Comparison of ENCODE assay signal across 1 cellular context in the genomic region with DNA sequence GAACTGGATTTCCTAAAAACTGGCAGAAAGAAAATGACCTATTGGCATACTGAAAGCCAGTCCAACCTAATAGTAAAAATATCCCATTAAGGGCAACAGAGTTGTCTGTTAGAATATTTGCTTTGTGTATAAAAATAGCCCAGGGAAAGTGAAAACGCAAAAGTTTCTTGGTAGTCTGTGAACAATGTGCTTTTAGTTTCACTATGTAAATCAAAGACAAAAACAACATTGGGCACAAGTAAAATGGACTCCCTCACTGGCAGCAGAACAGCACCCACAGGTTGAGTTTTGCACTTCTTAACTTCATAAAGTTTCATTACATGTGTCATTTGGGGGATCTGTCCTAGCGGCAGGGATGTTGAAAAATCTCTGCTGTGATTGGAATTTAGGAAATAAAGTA.
TF ChIP-seq lines count a peak whose summit lies in the region.

No MANE protein-coding gene starts in this region.

TF ChIP-seq in HepG2, 621 proteins besides CTCF, POLR2A, EP300 and RAD21:
- TF ChIP-seq, protein P1, sequence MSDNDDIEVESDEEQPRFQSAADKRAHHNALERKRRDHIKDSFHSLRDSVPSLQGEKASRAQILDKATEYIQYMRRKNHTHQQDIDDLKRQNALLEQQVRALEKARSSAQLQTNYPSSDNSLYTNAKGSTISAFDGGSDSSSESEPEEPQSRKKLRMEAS (IDR thresholded peaks at IDR 0.05) = no peak
- TF ChIP-seq, protein P2, sequence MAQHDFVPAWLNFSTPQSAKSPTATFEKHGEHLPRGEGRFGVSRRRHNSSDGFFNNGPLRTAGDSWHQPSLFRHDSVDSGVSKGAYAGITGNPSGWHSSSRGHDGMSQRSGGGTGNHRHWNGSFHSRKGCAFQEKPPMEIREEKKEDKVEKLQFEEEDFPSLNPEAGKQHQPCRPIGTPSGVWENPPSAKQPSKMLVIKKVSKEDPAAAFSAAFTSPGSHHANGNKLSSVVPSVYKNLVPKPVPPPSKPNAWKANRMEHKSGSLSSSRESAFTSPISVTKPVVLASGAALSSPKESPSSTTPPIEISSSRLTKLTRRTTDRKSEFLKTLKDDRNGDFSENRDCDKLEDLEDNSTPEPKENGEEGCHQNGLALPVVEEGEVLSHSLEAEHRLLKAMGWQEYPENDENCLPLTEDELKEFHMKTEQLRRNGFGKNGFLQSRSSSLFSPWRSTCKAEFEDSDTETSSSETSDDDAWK (CRISPR knock-in tag; IDR thresholded peaks at IDR 0.05) = no peak
- no peak for TF ChIP-seq PAWR (CRISPR knock-in tag; IDR thresholded peaks at IDR 0.05; ENCODE audit: borderline replicate concordance)
- TF ChIP-seq DR1 (CRISPR knock-in tag; IDR thresholded peaks at IDR 0.05) = no peak
- TF ChIP-seq HOXA7 (CRISPR knock-in tag; IDR thresholded peaks at IDR 0.05) = no peak
- no peak for TF ChIP-seq ZFY (CRISPR knock-in tag; IDR thresholded peaks at IDR 0.05)
- TF ChIP-seq, protein P3, sequence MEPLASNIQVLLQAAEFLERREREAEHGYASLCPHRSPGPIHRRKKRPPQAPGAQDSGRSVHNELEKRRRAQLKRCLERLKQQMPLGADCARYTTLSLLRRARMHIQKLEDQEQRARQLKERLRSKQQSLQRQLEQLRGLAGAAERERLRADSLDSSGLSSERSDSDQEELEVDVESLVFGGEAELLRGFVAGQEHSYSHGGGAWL (CRISPR knock-in tag; IDR thresholded peaks at IDR 0.05) = no peak
- no peak for TF ChIP-seq ZNF788 (CRISPR knock-in tag; IDR thresholded peaks at IDR 0.05; ENCODE audit: borderline replicate concordance)
- TF ChIP-seq, protein P4, sequence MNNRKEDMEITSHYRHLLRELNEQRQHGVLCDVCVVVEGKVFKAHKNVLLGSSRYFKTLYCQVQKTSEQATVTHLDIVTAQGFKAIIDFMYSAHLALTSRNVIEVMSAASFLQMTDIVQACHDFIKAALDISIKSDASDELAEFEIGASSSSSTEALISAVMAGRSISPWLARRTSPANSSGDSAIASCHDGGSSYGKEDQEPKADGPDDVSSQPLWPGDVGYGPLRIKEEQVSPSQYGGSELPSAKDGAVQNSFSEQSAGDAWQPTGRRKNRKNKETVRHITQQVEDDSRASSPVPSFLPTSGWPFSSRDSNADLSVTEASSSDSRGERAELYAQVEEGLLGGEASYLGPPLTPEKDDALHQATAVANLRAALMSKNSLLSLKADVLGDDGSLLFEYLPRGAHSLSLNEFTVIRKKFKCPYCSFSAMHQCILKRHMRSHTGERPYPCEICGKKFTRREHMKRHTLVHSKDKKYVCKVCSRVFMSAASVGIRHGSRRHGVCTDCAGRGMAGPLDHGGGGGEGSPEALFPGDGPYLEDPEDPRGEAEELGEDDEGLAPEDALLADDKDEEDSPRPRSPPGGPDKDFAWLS (CRISPR knock-in tag; IDR thresholded peaks at IDR 0.05; ENCODE audit: borderline replicate concordance) = no peak
- TF ChIP-seq PCBP2 (optimal IDR thresholded peaks at IDR 0.05; ENCODE audit: low read depth, low read length, poor library complexity, severe bottlenecking) = no peak
